1 cellular context compared by ENCODE assay signal in genomic region chr4:8192748-8193738, GRCh38.
TF ChIP-seq lines count a peak whose summit lies in the region.

No MANE protein-coding gene starts in this region.

TF ChIP-seq in GM23338, 12 proteins besides CTCF, POLR2A, EP300 and RAD21 (continued from another document):
- TF ChIP-seq, protein P1, sequence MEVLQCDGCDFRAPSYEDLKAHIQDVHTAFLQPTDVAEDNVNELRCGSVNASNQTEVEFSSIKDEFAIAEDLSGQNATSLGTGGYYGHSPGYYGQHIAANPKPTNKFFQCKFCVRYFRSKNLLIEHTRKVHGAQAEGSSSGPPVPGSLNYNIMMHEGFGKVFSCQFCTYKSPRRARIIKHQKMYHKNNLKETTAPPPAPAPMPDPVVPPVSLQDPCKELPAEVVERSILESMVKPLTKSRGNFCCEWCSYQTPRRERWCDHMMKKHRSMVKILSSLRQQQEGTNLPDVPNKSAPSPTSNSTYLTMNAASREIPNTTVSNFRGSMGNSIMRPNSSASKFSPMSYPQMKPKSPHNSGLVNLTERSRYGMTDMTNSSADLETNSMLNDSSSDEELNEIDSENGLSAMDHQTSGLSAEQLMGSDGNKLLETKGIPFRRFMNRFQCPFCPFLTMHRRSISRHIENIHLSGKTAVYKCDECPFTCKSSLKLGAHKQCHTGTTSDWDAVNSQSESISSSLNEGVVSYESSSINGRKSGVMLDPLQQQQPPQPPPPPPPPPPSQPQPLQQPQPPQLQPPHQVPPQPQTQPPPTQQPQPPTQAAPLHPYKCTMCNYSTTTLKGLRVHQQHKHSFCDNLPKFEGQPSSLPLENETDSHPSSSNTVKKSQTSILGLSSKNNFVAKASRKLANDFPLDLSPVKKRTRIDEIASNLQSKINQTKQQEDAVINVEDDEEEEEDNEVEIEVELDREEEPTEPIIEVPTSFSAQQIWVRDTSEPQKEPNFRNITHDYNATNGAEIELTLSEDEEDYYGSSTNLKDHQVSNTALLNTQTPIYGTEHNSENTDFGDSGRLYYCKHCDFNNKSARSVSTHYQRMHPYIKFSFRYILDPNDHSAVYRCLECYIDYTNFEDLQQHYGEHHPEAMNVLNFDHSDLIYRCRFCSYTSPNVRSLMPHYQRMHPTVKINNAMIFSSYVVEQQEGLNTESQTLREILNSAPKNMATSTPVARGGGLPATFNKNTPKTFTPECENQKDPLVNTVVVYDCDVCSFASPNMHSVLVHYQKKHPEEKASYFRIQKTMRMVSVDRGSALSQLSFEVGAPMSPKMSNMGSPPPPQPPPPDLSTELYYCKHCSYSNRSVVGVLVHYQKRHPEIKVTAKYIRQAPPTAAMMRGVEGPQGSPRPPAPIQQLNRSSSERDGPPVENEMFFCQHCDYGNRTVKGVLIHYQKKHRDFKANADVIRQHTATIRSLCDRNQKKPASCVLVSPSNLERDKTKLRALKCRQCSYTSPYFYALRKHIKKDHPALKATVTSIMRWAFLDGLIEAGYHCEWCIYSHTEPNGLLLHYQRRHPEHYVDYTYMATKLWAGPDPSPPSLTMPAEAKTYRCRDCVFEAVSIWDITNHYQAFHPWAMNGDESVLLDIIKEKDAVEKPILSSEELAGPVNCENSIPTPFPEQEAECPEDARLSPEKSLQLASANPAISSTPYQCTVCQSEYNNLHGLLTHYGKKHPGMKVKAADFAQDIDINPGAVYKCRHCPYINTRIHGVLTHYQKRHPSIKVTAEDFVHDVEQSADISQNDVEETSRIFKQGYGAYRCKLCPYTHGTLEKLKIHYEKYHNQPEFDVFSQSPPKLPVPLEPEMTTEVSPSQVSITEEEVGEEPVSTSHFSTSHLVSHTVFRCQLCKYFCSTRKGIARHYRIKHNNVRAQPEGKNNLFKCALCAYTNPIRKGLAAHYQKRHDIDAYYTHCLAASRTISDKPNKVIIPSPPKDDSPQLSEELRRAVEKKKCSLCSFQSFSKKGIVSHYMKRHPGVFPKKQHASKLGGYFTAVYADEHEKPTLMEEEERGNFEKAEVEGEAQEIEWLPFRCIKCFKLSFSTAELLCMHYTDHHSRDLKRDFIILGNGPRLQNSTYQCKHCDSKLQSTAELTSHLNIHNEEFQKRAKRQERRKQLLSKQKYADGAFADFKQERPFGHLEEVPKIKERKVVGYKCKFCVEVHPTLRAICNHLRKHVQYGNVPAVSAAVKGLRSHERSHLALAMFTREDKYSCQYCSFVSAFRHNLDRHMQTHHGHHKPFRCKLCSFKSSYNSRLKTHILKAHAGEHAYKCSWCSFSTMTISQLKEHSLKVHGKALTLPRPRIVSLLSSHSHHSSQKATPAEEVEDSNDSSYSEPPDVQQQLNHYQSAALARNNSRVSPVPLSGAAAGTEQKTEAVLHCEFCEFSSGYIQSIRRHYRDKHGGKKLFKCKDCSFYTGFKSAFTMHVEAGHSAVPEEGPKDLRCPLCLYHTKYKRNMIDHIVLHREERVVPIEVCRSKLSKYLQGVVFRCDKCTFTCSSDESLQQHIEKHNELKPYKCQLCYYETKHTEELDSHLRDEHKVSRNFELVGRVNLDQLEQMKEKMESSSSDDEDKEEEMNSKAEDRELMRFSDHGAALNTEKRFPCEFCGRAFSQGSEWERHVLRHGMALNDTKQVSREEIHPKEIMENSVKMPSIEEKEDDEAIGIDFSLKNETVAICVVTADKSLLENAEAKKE (CRISPR knock-in tag; IDR thresholded peaks at IDR 0.05) = no peak
- TF ChIP-seq CREB1 (CRISPR knock-in tag; IDR thresholded peaks at IDR 0.05; ENCODE audit: low read depth) (no peak), EZH2 (IDR thresholded peaks at IDR 0.05; ENCODE audit: low read depth, unreplicated experiment) (no peak), STAT1 (IDR thresholded peaks at IDR 0.05; ENCODE audit: unreplicated experiment) (no peak), EZH2phosphoT487 (IDR thresholded peaks at IDR 0.05; ENCODE audit: unreplicated experiment) (no peak), NANOG (IDR thresholded peaks at IDR 0.05; ENCODE audit: borderline replicate concordance) (no peak)
